Comparison of ENCODE assay signal across 8 cellular contexts in genomic region chr21:38989745-38990423, GRCh38.
DNase-seq lines count a peak whose midpoint lies in the region; ATAC-seq lines count a peak whose summit lies in the region.

No MANE protein-coding gene starts in this region.

- DNase-seq in HT1080 (ENCODE audit: low read depth) = peak; percentile 68
- DNase-seq in SJCRH30 = peak; percentile 44 to 70
- peak; percentile 85 for DNase-seq in glomerular visceral epithelial cell (ENCODE audit: extremely low spot score)
- no peak for DNase-seq in activated T-cell treated with anti-CD3 and anti-CD28 coated beads, Interleukin-2, amount 50 U/mL, for 72 hours
- no peak for DNase-seq in NAMALWA (ENCODE audit: low spot score)

- peaks cover 54% of the 10 kb centered on the region for H3K4me1 ChIP-seq in SJCRH30
- H3K4me1 ChIP-seq in skeletal muscle satellite cell (ENCODE audit: control insufficient read depth, insufficient read depth, low read length) = peaks cover 59% of the 10 kb centered on the region

- no peak overlapping the region for H3K27ac Mint-ChIP-seq in activated T-cell treated with anti-CD3 and anti-CD28 coated beads, Interleukin-2, amount 50 U/mL, for 72 hours

- peaks cover 55% of the 10 kb centered on the region for H3K27me3 Mint-ChIP-seq in activated T-cell treated with anti-CD3 and anti-CD28 coated beads, Interleukin-2, amount 50 U/mL, for 72 hours (ENCODE audit: low read depth)

- no peaks in the 10 kb centered on the region for H3K9me3 ChIP-seq in SJCRH30 (replicated peaks)
- H3K9me3 ChIP-seq in skeletal muscle satellite cell (replicated peaks; ENCODE audit: low read length) = no peaks in the 10 kb centered on the region

- no peak for ATAC-seq in HG03097 (IDR thresholded peaks at IDR 0.05; ENCODE audit: low FRiP score, unreplicated experiment)
- no peak for ATAC-seq in GM21526 (IDR thresholded peaks at IDR 0.05; ENCODE audit: low FRiP score, unreplicated experiment)
- ATAC-seq in activated T-cell treated with anti-CD3 and anti-CD28 coated beads, Interleukin-2, amount 50 U/mL, for 72 hours (replicated peaks in 1 of 2) = no peak

- H3K4me3 ChIP-seq in SJCRH30 (no peak overlapping the region), skeletal muscle satellite cell (ENCODE audit: low read length) (no peak overlapping the region)

- H3K9me3 Mint-ChIP-seq in activated T-cell treated with anti-CD3 and anti-CD28 coated beads, Interleukin-2, amount 50 U/mL, for 72 hours = no peaks in the 10 kb centered on the region

- H3K4me3 Mint-ChIP-seq in activated T-cell treated with anti-CD3 and anti-CD28 coated beads, Interleukin-2, amount 50 U/mL, for 72 hours = no peak overlapping the region

- peak overlapping the region; percentile 55 for H3K4me2 ChIP-seq in skeletal muscle satellite cell (ENCODE audit: low read length)

- peaks cover 35% of the 10 kb centered on the region for H3K4me1 Mint-ChIP-seq in activated T-cell treated with anti-CD3 and anti-CD28 coated beads, Interleukin-2, amount 50 U/mL, for 72 hours (ENCODE audit: low read depth)

- H3K27me3 ChIP-seq in SJCRH30 (peaks cover 15% of the 10 kb centered on the region; the same call in 1 of the 2 replicates), skeletal muscle satellite cell (ENCODE audit: control insufficient read depth, insufficient read depth, low read length) (peaks cover 45% of the 10 kb centered on the region)

- H3K36me3 ChIP-seq in SJCRH30 = no peaks in the 10 kb centered on the region
- H3K36me3 ChIP-seq in skeletal muscle satellite cell (ENCODE audit: insufficient read depth, low read length) = no peaks in the 10 kb centered on the region

- H3K27ac ChIP-seq in SJCRH30 = no peak overlapping the region

- H3K36me3 Mint-ChIP-seq in activated T-cell treated with anti-CD3 and anti-CD28 coated beads, Interleukin-2, amount 50 U/mL, for 72 hours (ENCODE audit: insufficient read depth in 2 of 2) = peaks cover 0 to 4% of the 10 kb centered on the region in 2 donors

- H3K9ac ChIP-seq in skeletal muscle satellite cell (ENCODE audit: low read depth, low read length) = no peak overlapping the region

Comparison
In these comparisons a context has a peak if more than half of its experiments do, and no peak if none do; other contexts are left out.
1. DNase-seq: peak in HT1080 (single experiment), SJCRH30 (2 of 2) and glomerular visceral epithelial cell (single experiment); none in activated T-cell treated with anti-CD3 and anti-CD28 coated beads, Interleukin-2, amount 50 U/mL, for 72 hours (0 of 2) and NAMALWA (single experiment).